Comparison of ENCODE assay signal across 1 cellular context in the genomic region with DNA sequence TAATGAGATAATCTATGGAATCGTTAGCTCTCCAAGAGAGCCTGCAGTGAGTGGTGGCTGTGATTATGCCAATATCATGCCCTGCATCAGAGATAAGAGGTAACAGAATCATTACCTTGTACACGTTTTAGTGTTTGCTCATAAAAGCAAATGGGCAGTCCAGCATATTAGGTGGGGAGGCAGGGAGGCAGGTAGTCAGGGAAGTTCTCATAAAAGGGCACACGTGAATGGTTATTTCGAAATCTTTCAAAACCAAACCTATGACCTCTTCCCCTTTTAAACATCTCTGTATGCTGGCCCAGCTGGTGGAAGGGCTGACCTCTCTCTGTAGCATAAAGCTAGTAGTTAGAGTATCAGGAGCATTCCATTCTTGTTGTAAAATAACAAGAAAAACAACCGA.
TF ChIP-seq lines count a peak whose summit lies in the region.

No MANE protein-coding gene starts in this region.

TF ChIP-seq in IMR-90, 13 proteins besides CTCF, POLR2A, EP300 and RAD21 (continued from another document):
- no peak for TF ChIP-seq USF2 (IDR thresholded peaks at IDR 0.05; ENCODE audit: low read depth, low read length)
- TF ChIP-seq CHD1 (IDR thresholded peaks at IDR 0.05; ENCODE audit: low read depth, low read length) = no peak
- no peak for TF ChIP-seq MAFK (IDR thresholded peaks at IDR 0.05; ENCODE audit: low read depth, low read length)
- no peak for TF ChIP-seq MAZ (IDR thresholded peaks at IDR 0.05; ENCODE audit: borderline replicate concordance, low read depth, low read length)
